In the genomic region with DNA sequence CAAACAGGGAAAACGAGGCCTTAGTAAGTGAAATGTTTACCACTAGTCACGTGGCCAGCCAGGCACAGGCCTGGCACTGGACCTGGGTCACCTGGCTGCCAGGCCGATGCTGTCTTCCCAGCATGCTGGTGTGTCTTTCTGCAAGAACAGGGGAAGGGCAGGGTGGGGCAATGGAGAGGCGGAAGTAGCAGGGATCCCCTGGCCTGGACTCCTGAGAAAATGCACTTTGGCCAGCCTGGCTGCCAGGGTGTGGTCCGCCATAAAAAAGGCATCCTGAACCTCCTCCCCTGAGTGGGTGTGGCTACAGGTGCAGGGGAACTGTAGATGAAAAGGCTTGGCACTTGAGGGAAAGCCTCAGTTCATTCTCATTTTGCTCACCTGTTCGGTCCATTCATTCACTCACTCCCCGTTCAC, we compare ENCODE assay signal across 14 cellular contexts. TPM values are rescaled to one million over a fixed set of nuclear protein-coding genes. Genes with fewer than 3 reads are reported as not detected.
A peak's percentile ranks its signal among the peaks of the same experiment; 100 is the strongest.
DNase-seq lines count a peak whose midpoint lies in the region; ATAC-seq and TF ChIP-seq lines count a peak whose summit lies in the region.
"Had no signal": no experiment of that assay in that cellular context is flagged by ENCODE, and none has a peak within 500 bp of the region (broad histone marks: within the 10 kb centered on the region; RNA-seq: fewer than 3 reads in every experiment).

No MANE protein-coding gene starts in this region.

- peak; percentile 79 for DNase-seq in HuH-7 (ENCODE audit: low spot score)
- DNase-seq in RWPE2 (ENCODE audit: low spot score): peak; percentile 78
- no peak for DNase-seq in tibial nerve (ENCODE audit: low spot score in 2 of 2)
- DNase-seq in MM.1S: no peak
- no peak for DNase-seq in AG08396 (ENCODE audit: low spot score)
- DNase-seq: amygdala, left ventricle myocardium superior had no signal

- H3K9ac ChIP-seq in liver (ENCODE audit: low read depth in 1 of 2, low read length in 2 of 2) (no peak overlapping the region), MM.1S (ENCODE audit: low read length) (no peak overlapping the region)

- no peaks in the 10 kb centered on the region for H3K9me3 ChIP-seq in RWPE2 (ENCODE audit: severe bottlenecking)
- no peaks in the 10 kb centered on the region for H3K9me3 ChIP-seq in liver (ENCODE audit: control insufficient read depth in 4 of 4, low read length in 3 of 4)
- no peaks in the 10 kb centered on the region for H3K9me3 ChIP-seq in tibial nerve
- H3K9me3 ChIP-seq in MM.1S (replicated peaks; ENCODE audit: insufficient read depth, low read length): no peaks in the 10 kb centered on the region
- H3K9me3 ChIP-seq: ovary had no signal

- no peak overlapping the region for H2AFZ ChIP-seq in MM.1S (ENCODE audit: low read length)

- H3K9me2 ChIP-seq in MM.1S (replicated peaks; ENCODE audit: insufficient read depth, low read length): no peaks in the 10 kb centered on the region

- H3K27ac ChIP-seq in 22Rv1: peak overlapping the region; percentile 69
- H3K27ac ChIP-seq in RWPE2 (ENCODE audit: poor library complexity, severe bottlenecking): no peak overlapping the region
- H3K27ac ChIP-seq in liver (ENCODE audit: low read depth in 1 of 2, low read length in 2 of 2): peak overlapping the region in 1 of 2 donors; percentile 50
- H3K27ac ChIP-seq in tibial nerve: no peak overlapping the region
- H3K27ac ChIP-seq in MM.1S (ENCODE audit: low read length): no peak overlapping the region
- H3K27ac ChIP-seq: ovary had no signal

- H3K36me3 ChIP-seq in RWPE2 (ENCODE audit: low read depth): no peaks in the 10 kb centered on the region
- no peaks in the 10 kb centered on the region for H3K36me3 ChIP-seq in liver (ENCODE audit: control insufficient read depth in 4 of 4, insufficient read depth in 3 of 4, low read depth in 1 of 4, low read length in 3 of 4)
- no peaks in the 10 kb centered on the region for H3K36me3 ChIP-seq in tibial nerve
- H3K36me3 ChIP-seq in MM.1S (replicated peaks; ENCODE audit: insufficient read depth, low read length): no peaks in the 10 kb centered on the region
- H3K36me3 ChIP-seq: ovary had no signal

- no peak overlapping the region for H3K4me3 ChIP-seq in RWPE2 (ENCODE audit: severe bottlenecking)
- H3K4me3 ChIP-seq in liver (ENCODE audit: low read depth in 1 of 3, low read length in 3 of 3): no peak overlapping the region
- H3K4me3 ChIP-seq in tibial nerve: no peak overlapping the region
- H3K4me3 ChIP-seq in MM.1S (ENCODE audit: low read length): no peak overlapping the region
- H3K4me3 ChIP-seq: ovary had no signal

- no peaks in the 10 kb centered on the region for H4K20me1 ChIP-seq in MM.1S (ENCODE audit: insufficient read depth, low read length)

- no peak for TF ChIP-seq EP300 in tibial nerve (IDR thresholded peaks at IDR 0.05)

- peaks cover 19% of the 10 kb centered on the region for H3F3A ChIP-seq in MM.1S (ENCODE audit: insufficient read depth, low read length)

- H3K4me1 ChIP-seq in RWPE2 (ENCODE audit: insufficient read depth, poor library complexity, severe bottlenecking) (peaks cover 6% of the 10 kb centered on the region), liver (ENCODE audit: control insufficient read depth in 4 of 4, insufficient read depth in 4 of 4, low read length in 3 of 4) (peaks cover 10 to 49% (median 38%) of the 10 kb centered on the region in 4 donors), tibial nerve (peaks cover 0 to 26% (median 20%) of the 10 kb centered on the region in 4 donors), MM.1S (ENCODE audit: low read length) (peaks cover 31% of the 10 kb centered on the region)

- ATAC-seq in RWPE2 (ENCODE audit: low read depth) (peak; percentile 87), GM18909 (IDR thresholded peaks at IDR 0.05; ENCODE audit: poor library complexity, unreplicated experiment) (no peak)
- ATAC-seq: left ventricle myocardium superior, SK-N-SH treated with all-trans-retinoic acid at 6 μM for 48 hours had no signal

- H3K4me2 ChIP-seq in MM.1S (ENCODE audit: low read depth, low read length): no peak overlapping the region

- WGBS in liver: 45% methylated on average over 7 of the region's 7 CpGs
- 73 to 89% methylated on average over 7 of the region's 7 CpGs for WGBS in tibial nerve, 2 donors

- TF ChIP-seq CTCF in 22Rv1 (IDR thresholded peaks at IDR 0.05) (no peak), RWPE2 (IDR thresholded peaks at IDR 0.05; ENCODE audit: poor library complexity, severe bottlenecking) (no peak), liver (IDR thresholded peaks at IDR 0.05; ENCODE audit: low read depth, low read length, missing input control) (no peak), tibial nerve (IDR thresholded peaks at IDR 0.05) (no peak), MM.1S (IDR thresholded peaks at IDR 0.05; ENCODE audit: low read length) (no peak)

- H3K27me3 ChIP-seq in RWPE2 (ENCODE audit: insufficient read depth, poor library complexity, severe bottlenecking) (no peaks in the 10 kb centered on the region), liver (ENCODE audit: control insufficient read depth in 4 of 4, insufficient read depth in 4 of 4, low read length in 3 of 4) (no peaks in the 10 kb centered on the region), tibial nerve (no peaks in the 10 kb centered on the region), MM.1S (replicated peaks; ENCODE audit: insufficient read depth, low read length) (no peaks in the 10 kb centered on the region)
- H3K27me3 ChIP-seq: ovary had no signal

- TF ChIP-seq POLR2A in tibial nerve (IDR thresholded peaks at IDR 0.05): no peak

- H3K79me2 ChIP-seq in MM.1S (ENCODE audit: low read length): no peaks in the 10 kb centered on the region

- peak in 1 of 2 donors; percentile 12 for TF ChIP-seq RAD21 in liver (IDR thresholded peaks at IDR 0.05)

TF ChIP-seq in liver, 16 proteins besides CTCF, POLR2A, EP300 and RAD21 (continues in another document):
- TF ChIP-seq, protein P1, sequence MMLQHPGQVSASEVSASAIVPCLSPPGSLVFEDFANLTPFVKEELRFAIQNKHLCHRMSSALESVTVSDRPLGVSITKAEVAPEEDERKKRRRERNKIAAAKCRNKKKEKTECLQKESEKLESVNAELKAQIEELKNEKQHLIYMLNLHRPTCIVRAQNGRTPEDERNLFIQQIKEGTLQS (IDR thresholded peaks at IDR 0.05): no peak
- peak in 1 of 2 donors; percentile 47 for TF ChIP-seq EGR1 (IDR thresholded peaks at IDR 0.05; ENCODE audit: low read depth in 2 of 2)
- peak; percentile 78 for TF ChIP-seq SP1 (IDR thresholded peaks at IDR 0.05)
- TF ChIP-seq RXRA (IDR thresholded peaks at IDR 0.05): peak; percentile 55 to 79
- peak; percentile 72 for TF ChIP-seq YY1 (IDR thresholded peaks at IDR 0.05)
- no peak for TF ChIP-seq TAF1 (conservative IDR thresholded peaks at IDR 0.05)
- peak; percentile 40 for TF ChIP-seq FOXA1 (IDR thresholded peaks at IDR 0.05)
- peak in 1 of 2 donors; percentile 59 for TF ChIP-seq GABPA (IDR thresholded peaks at IDR 0.05 in 1 of 2, conservative IDR thresholded peaks at IDR 0.05 in 1 of 2)
- TF ChIP-seq, protein P2, sequence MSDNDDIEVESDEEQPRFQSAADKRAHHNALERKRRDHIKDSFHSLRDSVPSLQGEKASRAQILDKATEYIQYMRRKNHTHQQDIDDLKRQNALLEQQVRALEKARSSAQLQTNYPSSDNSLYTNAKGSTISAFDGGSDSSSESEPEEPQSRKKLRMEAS (IDR thresholded peaks at IDR 0.05): peak; percentile 86
- TF ChIP-seq HNF4A (conservative IDR thresholded peaks at IDR 0.05): peak; percentile 80 to 88
- TF ChIP-seq JUND (IDR thresholded peaks at IDR 0.05): peak in 1 of 2 donors; percentile 19
- no peak for TF ChIP-seq NR2F2 (IDR thresholded peaks at IDR 0.05)
- TF ChIP-seq HNF4G (IDR thresholded peaks at IDR 0.05): peak; percentile 64
- no peak for TF ChIP-seq REST (IDR thresholded peaks at IDR 0.05)

RNA-seq across cellular contexts. Expression of gene ANKRD40CL, which starts 1.0 kb away (rescaled TPM):
- total RNA-seq in liver: not detected
- polyA plus RNA-seq in liver: not detected
- not detected for total RNA-seq in tibial nerve
- total RNA-seq: left ventricle myocardium superior, LHCN-M2, NCI-H460, ovary had no signal
- polyA plus RNA-seq: ovary had no signal

RNA-seq across cellular contexts. Expression of gene LUC7L3, which starts 49.0 kb away (rescaled TPM):
- total RNA-seq in liver: 10 to 100 TPM; 26.0 to 26.5 TPM
- 100 to 1,000 TPM in 1 of 2 donors, 10 to 100 TPM in 1; 15.5 to 126 TPM for polyA plus RNA-seq in liver
- 100 to 1,000 TPM in 3 of 4 donors, 10 to 100 TPM in 1; 80.8 to 114 (median 105) TPM for total RNA-seq in tibial nerve

Comparison
In these comparisons a context has a peak if more than half of its experiments do, and no peak if none do; other contexts are left out.
1. DNase-seq: peak in HuH-7 (single experiment) and RWPE2 (single experiment); none in tibial nerve (0 of 2), MM.1S (single experiment) and AG08396 (single experiment).